15 cellular contexts compared by ENCODE assay signal in the genomic region with DNA sequence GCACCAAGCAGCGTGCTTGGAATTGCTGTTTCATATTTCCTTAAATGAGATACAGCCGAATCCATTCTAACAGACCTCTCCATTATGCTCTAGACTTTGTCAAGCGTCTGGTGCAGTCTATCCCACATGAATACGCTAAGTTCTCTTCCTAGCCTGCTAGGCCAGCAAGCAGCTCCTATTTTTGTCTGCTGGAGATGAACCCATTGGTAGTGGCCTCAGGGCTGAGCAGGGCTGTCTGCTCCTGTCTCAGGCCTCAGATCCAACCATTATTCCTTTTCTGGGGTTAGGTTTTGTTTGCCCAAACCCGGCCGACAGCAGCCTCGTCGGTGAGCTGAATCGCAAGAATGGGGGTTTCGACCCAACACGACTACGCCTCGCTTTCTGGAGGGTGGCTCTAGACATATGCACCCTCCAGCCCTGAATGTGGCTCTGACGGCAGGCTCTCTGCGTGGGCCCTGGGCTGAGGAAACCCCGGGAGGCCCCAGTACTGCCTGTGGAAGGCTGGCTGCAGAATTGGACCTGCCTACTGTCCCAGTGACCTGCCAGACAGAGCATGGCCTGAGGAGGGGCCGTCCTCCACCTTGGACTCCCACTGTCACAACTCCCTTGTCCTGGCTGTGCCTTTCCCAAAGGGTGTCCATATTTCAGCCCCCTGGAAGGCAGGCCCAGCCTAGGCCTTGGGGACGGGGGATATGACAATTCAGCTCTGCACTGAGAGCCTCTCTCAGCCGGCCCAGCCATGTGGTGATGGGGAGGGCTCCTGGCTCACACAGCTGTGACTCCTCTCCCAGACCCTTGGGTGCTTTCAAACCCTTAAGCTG.
"Had no signal": no experiment of that assay in that cellular context is flagged by ENCODE, and none has a peak within 500 bp of the region (broad histone marks: within the 10 kb centered on the region; RNA-seq: fewer than 3 reads in every experiment).

No MANE protein-coding gene starts in this region.

- H3K36me3 Mint-ChIP-seq: activated naive CD8-positive, alpha-beta T cell treated with anti-CD3 and anti-CD28 coated beads for 36 hours; naive thymus-derived CD4-positive, alpha-beta T cell had no signal

- H3K4me3 ChIP-seq: breast epithelium, heart right ventricle, prostate gland, sigmoid colon had no signal

- DNase-seq: activated CD4-positive, alpha-beta T cell treated with anti-CD3 and anti-CD28 coated beads, Interleukin-2, amount 10 ng/mL, durations not matched to agents 7 days and 5 days; activated gamma-delta T cell treated with Interleukin-2 at 50 U/mL for 16 hours; activated naive CD8-positive, alpha-beta T cell treated with anti-CD3 and anti-CD28 coated beads for 36 hours; activated T-cell treated with anti-CD3 and anti-CD28 coated beads, Interleukin-2, amount 50 U/mL, for 48 hours; anterior cingulate cortex; foreskin melanocyte; heart right ventricle; naive thymus-derived CD4-positive, alpha-beta T cell; sigmoid colon; stimulated activated CD4-positive, alpha-beta T cell treated with anti-CD3 and anti-CD28 coated beads, Interleukin-12 subunit alpha, Interleukin-12 subunit beta, amount 100 ng/mL, for 4 hours; stimulated activated CD4-positive, alpha-beta T cell treated with anti-CD3 and anti-CD28 coated beads, Interleukin-2, amount 100 ng/mL, for 48 hours had no signal

- ATAC-seq: naive thymus-derived CD4-positive, alpha-beta T cell; WTC11 had no signal

- H3K4me3 Mint-ChIP-seq: activated CD4-positive, alpha-beta T cell treated with anti-CD3 and anti-CD28 coated beads, Interleukin-2, amount 10 ng/mL, durations not matched to agents 7 days and 5 days; activated naive CD8-positive, alpha-beta T cell treated with anti-CD3 and anti-CD28 coated beads for 36 hours; naive thymus-derived CD4-positive, alpha-beta T cell; T-helper 1 cell treated with Interleukin-12 subunit alpha and Interleukin-12 subunit beta and Interleukin-4 antibody, amounts not matched to agents 30 μg/mL and 1 μg/mL, for 36 hours; WTC11 had no signal

- H3K27ac ChIP-seq: breast epithelium, heart right ventricle, prostate gland, sigmoid colon had no signal

- H3K27me3 ChIP-seq: sigmoid colon had no signal

- H3K4me1 ChIP-seq: breast epithelium, heart right ventricle, prostate gland, sigmoid colon had no signal

- H3K4me1 Mint-ChIP-seq: activated CD4-positive, alpha-beta T cell treated with anti-CD3 and anti-CD28 coated beads, Interleukin-2, amount 10 ng/mL, durations not matched to agents 7 days and 5 days; activated naive CD8-positive, alpha-beta T cell treated with anti-CD3 and anti-CD28 coated beads for 36 hours; WTC11 had no signal

- H3K27me3 Mint-ChIP-seq: activated CD4-positive, alpha-beta T cell treated with anti-CD3 and anti-CD28 coated beads, Interleukin-2, amount 10 ng/mL, durations not matched to agents 7 days and 5 days; activated naive CD8-positive, alpha-beta T cell treated with anti-CD3 and anti-CD28 coated beads for 36 hours had no signal

- H3K9me3 Mint-ChIP-seq: activated CD4-positive, alpha-beta T cell treated with anti-CD3 and anti-CD28 coated beads, Interleukin-2, amount 10 ng/mL, durations not matched to agents 7 days and 5 days; activated naive CD8-positive, alpha-beta T cell treated with anti-CD3 and anti-CD28 coated beads for 36 hours; naive thymus-derived CD4-positive, alpha-beta T cell; T-helper 1 cell treated with Interleukin-12 subunit alpha and Interleukin-12 subunit beta and Interleukin-4 antibody, amounts not matched to agents 30 μg/mL and 1 μg/mL, for 36 hours had no signal

- H3K9me3 ChIP-seq: breast epithelium, heart right ventricle, prostate gland, sigmoid colon had no signal

- H3K36me3 ChIP-seq: breast epithelium, heart right ventricle, prostate gland, sigmoid colon had no signal

- H3K27ac Mint-ChIP-seq: activated CD4-positive, alpha-beta T cell treated with anti-CD3 and anti-CD28 coated beads, Interleukin-2, amount 10 ng/mL, durations not matched to agents 7 days and 5 days; activated naive CD8-positive, alpha-beta T cell treated with anti-CD3 and anti-CD28 coated beads for 36 hours; naive thymus-derived CD4-positive, alpha-beta T cell; T-helper 1 cell treated with Interleukin-12 subunit alpha and Interleukin-12 subunit beta and Interleukin-4 antibody, amounts not matched to agents 30 μg/mL and 1 μg/mL, for 36 hours; WTC11 had no signal
